ENCODE assay signal across 11 cellular contexts in the genomic region with DNA sequence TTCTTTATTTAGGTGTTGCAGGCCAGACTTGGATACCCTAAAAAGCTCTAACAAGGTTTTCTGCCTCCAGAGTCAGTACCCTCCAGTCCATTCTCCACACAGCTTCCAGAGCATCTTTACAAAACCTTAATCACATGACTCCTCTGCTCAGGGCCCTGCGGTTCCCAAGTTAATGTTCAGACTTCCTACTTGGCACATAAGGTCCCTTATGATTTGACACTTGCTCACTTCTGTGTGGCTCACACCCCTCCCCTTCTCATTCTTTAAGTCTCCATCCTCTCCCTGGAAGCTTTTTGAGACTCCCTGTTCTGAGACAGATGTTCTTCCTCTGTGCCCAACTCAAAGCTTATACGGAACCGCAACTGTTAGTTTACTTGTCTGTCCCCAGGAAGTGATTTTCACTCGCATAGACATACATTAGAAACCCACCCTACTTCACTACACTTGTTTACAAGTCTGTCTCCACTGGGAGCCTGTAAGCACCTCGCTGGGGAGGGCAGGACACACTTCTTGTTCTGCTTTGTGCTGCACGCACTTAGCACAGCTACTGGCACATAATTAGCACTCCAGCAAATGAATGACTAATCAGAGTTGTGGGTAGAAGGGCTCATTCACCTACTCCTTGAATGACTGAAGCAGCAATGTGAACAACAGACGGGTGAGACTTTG.
DNase-seq lines count a peak whose midpoint lies in the region; ATAC-seq lines count a peak whose summit lies in the region.
"Had no signal": no experiment of that assay in that cellular context is flagged by ENCODE, and none has a peak within 500 bp of the region (broad histone marks: within the 10 kb centered on the region; RNA-seq: fewer than 3 reads in every experiment).

No MANE protein-coding gene starts in this region.

- H3K4me3 Mint-ChIP-seq in activated T-helper 2 cell treated with anti-CD3 and anti-CD28 coated beads, Interferon-gamma antibody, Interleukin-2, Interleukin-4, amounts not matched to agents 10 μg/mL and 5 μg/mL and 100 μg/mL, durations not matched to agents 14 hours and 24 hours and 36 hours (ENCODE audit: low read depth): no peak overlapping the region
- H3K4me3 Mint-ChIP-seq: effector memory CD8-positive, alpha-beta T cell had no signal

- no peaks in the 10 kb centered on the region for H3K36me3 Mint-ChIP-seq in activated T-helper 2 cell treated with anti-CD3 and anti-CD28 coated beads, Interferon-gamma antibody, Interleukin-2, Interleukin-4, amounts not matched to agents 10 μg/mL and 5 μg/mL and 100 μg/mL, durations not matched to agents 14 hours and 24 hours and 36 hours (ENCODE audit: low read depth)

- peaks cover 11% of the 10 kb centered on the region for H3K4me1 Mint-ChIP-seq in activated T-helper 2 cell treated with anti-CD3 and anti-CD28 coated beads, Interferon-gamma antibody, Interleukin-2, Interleukin-4, amounts not matched to agents 10 μg/mL and 5 μg/mL and 100 μg/mL, durations not matched to agents 14 hours and 24 hours and 36 hours (ENCODE audit: low read depth)

- peak overlapping the region; percentile 23 for H3K27ac Mint-ChIP-seq in activated T-helper 2 cell treated with anti-CD3 and anti-CD28 coated beads, Interferon-gamma antibody, Interleukin-2, Interleukin-4, amounts not matched to agents 10 μg/mL and 5 μg/mL and 100 μg/mL, durations not matched to agents 14 hours and 24 hours and 36 hours
- H3K27ac Mint-ChIP-seq: effector memory CD8-positive, alpha-beta T cell had no signal

- H3K9me3 Mint-ChIP-seq in activated T-helper 2 cell treated with anti-CD3 and anti-CD28 coated beads, Interferon-gamma antibody, Interleukin-2, Interleukin-4, amounts not matched to agents 10 μg/mL and 5 μg/mL and 100 μg/mL, durations not matched to agents 14 hours and 24 hours and 36 hours: no peaks in the 10 kb centered on the region

- no peak for DNase-seq in activated T-helper 2 cell treated with anti-CD3 and anti-CD28 coated beads, Interferon-gamma antibody, Interleukin-2, Interleukin-4, amounts not matched to agents 10 μg/mL and 5 μg/mL and 100 μg/mL, durations not matched to agents 14 hours and 24 hours and 36 hours (ENCODE audit: low spot score)
- no peak for DNase-seq in DMS153 treated with DMSO at 0.1 percent for 48 hours (lab: John Stamatoyannopoulos, UW; ENCODE audit: unreplicated experiment)
- no peak for DNase-seq in NCI-H128 (lab: John Stamatoyannopoulos, UW; ENCODE audit: unreplicated experiment)
- no peak for DNase-seq in LoVo (ENCODE audit: low spot score)
- no peak for DNase-seq in HuH-7.5 (ENCODE audit: low spot score)
- DNase-seq: effector memory CD8-positive, alpha-beta T cell; NCI-H774; T-helper 9 cell had no signal

- intact Hi-C loops in activated T-helper 2 cell treated with anti-CD3 and anti-CD28 coated beads, Interferon-gamma antibody, Interleukin-2, Interleukin-4, amounts not matched to agents 10 μg/mL and 5 μg/mL and 100 μg/mL, durations not matched to agents 14 hours and 24 hours and 36 hours (cut with micrococcal nuclease): no loop called here

- peaks cover 5% of the 10 kb centered on the region for H3K27me3 Mint-ChIP-seq in activated T-helper 2 cell treated with anti-CD3 and anti-CD28 coated beads, Interferon-gamma antibody, Interleukin-2, Interleukin-4, amounts not matched to agents 10 μg/mL and 5 μg/mL and 100 μg/mL, durations not matched to agents 14 hours and 24 hours and 36 hours (ENCODE audit: low read depth)

- ATAC-seq in GM18502 (IDR thresholded peaks at IDR 0.05; ENCODE audit: poor library complexity, unreplicated experiment): peak; percentile 84
- ATAC-seq in GM19452 (IDR thresholded peaks at IDR 0.05; ENCODE audit: unreplicated experiment): peak; percentile 73
- peak; percentile 80 for ATAC-seq in HG03378 (IDR thresholded peaks at IDR 0.05; ENCODE audit: unreplicated experiment)
- ATAC-seq: effector memory CD8-positive, alpha-beta T cell had no signal
